ENCODE assay signal across 1 cellular context in genomic region chr1:42379794-42380616, GRCh38.
TF ChIP-seq lines count a peak whose summit lies in the region.

No MANE protein-coding gene starts in this region.

TF ChIP-seq in HepG2, 621 proteins besides CTCF, POLR2A, EP300 and RAD21 (continued from another document):
- TF ChIP-seq KDM5B (CRISPR knock-in tag; IDR thresholded peaks at IDR 0.05; ENCODE audit: borderline replicate concordance) (peak; percentile 44; the same call in 1 of the 2 replicates), REST (IDR thresholded peaks at IDR 0.05; ENCODE audit: borderline replicate concordance in 1 of 2, low read depth in 1 of 2, low read length in 2 of 2) (peak; percentile 48 to 93), AKNA (CRISPR knock-in tag; IDR thresholded peaks at IDR 0.05; ENCODE audit: borderline replicate concordance) (no peak), ESRRA (CRISPR knock-in tag; IDR thresholded peaks at IDR 0.05; ENCODE audit: low read depth) (peak; percentile 5; the same call in 1 of the 2 replicates), HDAC1 (CRISPR knock-in tag; IDR thresholded peaks at IDR 0.05) (0 out of 2 replicates have a peak, but pooled peaks have one; percentile 26), ZC3H13 (CRISPR knock-in tag; IDR thresholded peaks at IDR 0.05) (no peak), ZNF883 (CRISPR knock-in tag; IDR thresholded peaks at IDR 0.05; ENCODE audit: not compliant biosample characterization) (peak; percentile 8), SAP130 (CRISPR knock-in tag; IDR thresholded peaks at IDR 0.05; ENCODE audit: low read depth) (peak; percentile 66), HNRNPLL (IDR thresholded peaks at IDR 0.05; ENCODE audit: low read depth, low read length, poor library complexity, severe bottlenecking) (peak; percentile 77), ATF3 (CRISPR knock-in tag; IDR thresholded peaks at IDR 0.05) (peak; percentile 51; the same call in 1 of the 2 replicates), ARNT2 (CRISPR knock-in tag; IDR thresholded peaks at IDR 0.05; ENCODE audit: low read depth) (0 out of 2 replicates have a peak, but pooled peaks have one; percentile 1), FOSL2 (CRISPR knock-in tag; IDR thresholded peaks at IDR 0.05) (peak; percentile 81), ZBTB26 (CRISPR knock-in tag; IDR thresholded peaks at IDR 0.05; ENCODE audit: borderline replicate concordance) (0 out of 2 replicates have a peak, but pooled peaks have one; percentile 14), MIER2 (CRISPR knock-in tag; IDR thresholded peaks at IDR 0.05) (peak; percentile 94)
